In genomic region chr7:120554960-120555571, GRCh38 we compare ENCODE assay signal across 8 cellular contexts.
A peak's percentile ranks its signal among the peaks of the same experiment; 100 is the strongest.
DNase-seq lines count a peak whose midpoint lies in the region; ATAC-seq, FAIRE-seq and TF ChIP-seq lines count a peak whose summit lies in the region.

No MANE protein-coding gene starts in this region.

- no peak for TF ChIP-seq CTCF in omental fat pad (IDR thresholded peaks at IDR 0.05)

- peak; percentile 68 for ATAC-seq in HG02763 (IDR thresholded peaks at IDR 0.05; ENCODE audit: unreplicated experiment)
- ATAC-seq in omental fat pad (ENCODE audit: low FRiP score), result no peak

- peak; percentile 81 for FAIRE-seq in GM18507 (lab: Jason Lieb, UNC)

- DNase-seq in AG08395 (ENCODE audit: low spot score) (peak; percentile 32), GM18507 (ENCODE audit: extremely low spot score, insufficient read length, low read depth) (no peak), NCI-H1048 (lab: John Stamatoyannopoulos, UW) (peak; percentile 70), SKM-1 (lab: John Stamatoyannopoulos, UW; ENCODE audit: unreplicated experiment) (peak; percentile 24), germinal center (ENCODE audit: low spot score) (peak; percentile 5), omental fat pad (ENCODE audit: low spot score) (no peak)
- DNase-seq in stimulated activated CD8-positive, alpha-beta memory T cell treated with anti-CD3 and anti-CD28 coated beads, Interleukin-4, amount 100 ng/mL, for 48 hours, result peak; percentile 25

Comparison
In these comparisons a context has a peak if more than half of its experiments do, and no peak if none do; other contexts are left out.
1. DNase-seq: peak in AG08395 (single experiment), NCI-H1048 (single experiment), SKM-1 (single experiment), germinal center (single experiment) and stimulated activated CD8-positive, alpha-beta memory T cell treated with anti-CD3 and anti-CD28 coated beads, Interleukin-4, amount 100 ng/mL, for 48 hours (single experiment); none in GM18507 (single experiment) and omental fat pad (single experiment).